In the genomic region with DNA sequence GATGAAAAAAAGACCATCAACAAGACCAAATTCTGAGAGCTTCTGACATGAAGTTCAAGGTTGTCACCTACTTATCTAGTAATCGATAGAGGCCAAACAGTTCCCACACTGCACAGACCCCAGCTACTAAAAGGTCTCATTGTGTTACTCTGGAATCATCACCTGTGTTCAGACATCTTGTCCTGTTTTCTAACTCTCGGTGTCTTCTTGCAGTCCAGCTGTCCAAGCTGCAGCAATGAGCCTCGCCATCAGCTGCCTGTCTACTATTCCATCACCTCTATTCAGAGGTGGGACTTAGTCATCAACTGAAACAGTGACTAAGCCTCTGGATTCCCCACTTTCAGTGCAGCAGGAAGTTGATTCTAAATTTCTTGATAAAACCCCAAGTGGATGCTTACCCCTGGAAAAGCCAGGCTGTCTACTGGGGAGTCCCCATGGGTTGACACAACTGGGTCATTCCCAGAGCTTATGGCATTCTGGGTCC, we compare ENCODE assay signal across 16 cellular contexts. TPM values are rescaled to one million over a fixed set of nuclear protein-coding genes. Genes with fewer than 3 reads are reported as not detected.
A peak's percentile ranks its signal among the peaks of the same experiment; 100 is the strongest.
DNase-seq lines count a peak whose midpoint lies in the region; ATAC-seq, FAIRE-seq and TF ChIP-seq lines count a peak whose summit lies in the region.
"Had no signal": no experiment of that assay in that cellular context is flagged by ENCODE, and none has a peak within 500 bp of the region (broad histone marks: within the 10 kb centered on the region; RNA-seq: fewer than 3 reads in every experiment).

No MANE protein-coding gene starts in this region.

- FAIRE-seq in GM12892 (lab: Jason Lieb, UNC): no peak
- FAIRE-seq: A204.1, D721Med, H1 had no signal

- H3K9me3 ChIP-seq in SK-N-SH: no peaks in the 10 kb centered on the region
- no peaks in the 10 kb centered on the region for H3K9me3 ChIP-seq in liver (ENCODE audit: control insufficient read depth in 4 of 4, low read length in 3 of 4)

- H2AFZ ChIP-seq in SK-N-SH (ENCODE audit: low read depth): no peak overlapping the region

- H3K36me3 ChIP-seq in SK-N-SH (replicated peaks in 1 of 2; ENCODE audit: control insufficient read depth in 1 of 2, insufficient read depth in 2 of 2, low read length in 1 of 2) (no peaks in the 10 kb centered on the region), liver (ENCODE audit: control insufficient read depth in 4 of 4, insufficient read depth in 3 of 4, low read depth in 1 of 4, low read length in 3 of 4) (peaks cover 2 to 7% (median 3%) of the 10 kb centered on the region in 4 donors)

- DNase-seq in SK-N-SH: no peak
- DNase-seq in HFFc6: peak; percentile 33
- no peak for DNase-seq in left lobe of liver (ENCODE audit: low spot score)
- DNase-seq in HT-29 (ENCODE audit: low spot score): no peak
- no peak for DNase-seq in GM12892 (ENCODE audit: insufficient read length)
- DNase-seq: aorta, endodermal cell, NCI-H187 treated with DMSO at 0.1 percent for 48 hours had no signal

- POLR2A ChIA-PET in SK-N-SH (lab: Yijun Ruan, JAX): no interaction called here

- no peaks in the 10 kb centered on the region for H3K27me3 ChIP-seq in SK-N-SH (ENCODE audit: insufficient read depth)
- no peaks in the 10 kb centered on the region for H3K27me3 ChIP-seq in liver (ENCODE audit: control insufficient read depth in 4 of 4, insufficient read depth in 4 of 4, low read length in 3 of 4)

- TF ChIP-seq POLR2A in GM12892 (IDR thresholded peaks at IDR 0.05; ENCODE audit: low read depth, low read length): no peak

- no peak overlapping the region for H3K9ac ChIP-seq in SK-N-SH
- no peak overlapping the region for H3K9ac ChIP-seq in liver (ENCODE audit: low read depth in 1 of 2, low read length in 2 of 2)

- no peak for ATAC-seq in SK-N-SH treated with all-trans-retinoic acid at 6 μM for 48 hours
- ATAC-seq in activated T-helper 17 cell treated with anti-CD3 and anti-CD28 coated beads, Interleukin-2, amount 50 U/mL, for 72 hours (replicated peaks): peak; percentile 92
- ATAC-seq in left lobe of liver: no peak

- CTCF ChIA-PET in SK-N-SH (lab: Yijun Ruan, JAX): no interaction called here

- H4K20me1 ChIP-seq in SK-N-SH (ENCODE audit: insufficient read depth): no peaks in the 10 kb centered on the region

- H3K27ac ChIP-seq in SK-N-SH (ENCODE audit: low read depth in 2 of 2, low read length in 1 of 2): no peak overlapping the region
- peak overlapping the region; percentile 15 to 19 for H3K27ac ChIP-seq in liver (ENCODE audit: low read depth in 1 of 2, low read length in 2 of 2)

- H3K4me3 ChIP-seq in SK-N-SH (ENCODE audit: low read depth in 2 of 2, low read length in 1 of 2): no peak overlapping the region
- H3K4me3 ChIP-seq in liver (ENCODE audit: low read depth in 1 of 3, low read length in 3 of 3): no peak overlapping the region

- no peak for TF ChIP-seq RAD21 in SK-N-SH (IDR thresholded peaks at IDR 0.05; ENCODE audit: low read length)
- no peak for TF ChIP-seq RAD21 in liver (IDR thresholded peaks at IDR 0.05)

- peaks cover 7% of the 10 kb centered on the region for H3K27me3 Mint-ChIP-seq in HFFc6 (ENCODE audit: insufficient read depth)
- peaks cover 25% of the 10 kb centered on the region for H3K27me3 Mint-ChIP-seq in activated T-helper 17 cell treated with anti-CD3 and anti-CD28 coated beads, Interleukin-2, amount 50 U/mL, for 72 hours

- no peak overlapping the region for H3K27ac Mint-ChIP-seq in HFFc6
- H3K27ac Mint-ChIP-seq in activated T-helper 17 cell treated with anti-CD3 and anti-CD28 coated beads, Interleukin-2, amount 50 U/mL, for 72 hours: peak overlapping the region; percentile 9
- H3K27ac Mint-ChIP-seq: endodermal cell had no signal

- WGBS in SK-N-SH (ENCODE audit: low lambda C conversion rate): 66% methylated on average over 3 of the region's 3 CpGs
- WGBS in liver: 66% methylated on average over 3 of the region's 3 CpGs

- H3K4me3 Mint-ChIP-seq in HFFc6: no peak overlapping the region
- no peak overlapping the region for H3K4me3 Mint-ChIP-seq in activated T-helper 17 cell treated with anti-CD3 and anti-CD28 coated beads, Interleukin-2, amount 50 U/mL, for 72 hours
- H3K4me3 Mint-ChIP-seq: endodermal cell had no signal

- H3K36me3 Mint-ChIP-seq in HFFc6 (ENCODE audit: low read depth): no peaks in the 10 kb centered on the region
- H3K36me3 Mint-ChIP-seq in activated T-helper 17 cell treated with anti-CD3 and anti-CD28 coated beads, Interleukin-2, amount 50 U/mL, for 72 hours (ENCODE audit: low read depth): no peaks in the 10 kb centered on the region

- peaks cover 60% of the 10 kb centered on the region for H3K4me1 Mint-ChIP-seq in HFFc6 (ENCODE audit: low read depth)
- peaks cover 9% of the 10 kb centered on the region for H3K4me1 Mint-ChIP-seq in activated T-helper 17 cell treated with anti-CD3 and anti-CD28 coated beads, Interleukin-2, amount 50 U/mL, for 72 hours

- no peaks in the 10 kb centered on the region for H3K79me2 ChIP-seq in SK-N-SH (ENCODE audit: insufficient read depth)

- no peak for TF ChIP-seq EP300 in SK-N-SH (IDR thresholded peaks at IDR 0.05; ENCODE audit: borderline replicate concordance in 1 of 2, low read depth in 1 of 2, low read length in 1 of 2)

- no peaks in the 10 kb centered on the region for H3F3A ChIP-seq in SK-N-SH (replicated peaks; ENCODE audit: insufficient read depth)

- H3K4me2 ChIP-seq in SK-N-SH: no peak overlapping the region; the same call in 1 of the 2 replicates

- no peaks in the 10 kb centered on the region; a peak in 1 of 4 replicates for H3K4me1 ChIP-seq in SK-N-SH (ENCODE audit: control insufficient read depth in 1 of 2, insufficient read depth in 2 of 2, low read depth in 1 of 2, low read length in 1 of 2)
- H3K4me1 ChIP-seq in liver (ENCODE audit: control insufficient read depth in 4 of 4, insufficient read depth in 4 of 4, low read length in 3 of 4): peaks cover 0 to 19% (median 8%) of the 10 kb centered on the region in 4 donors

- TF ChIP-seq CTCF in SK-N-SH (IDR thresholded peaks at IDR 0.05): no peak
- no peak for TF ChIP-seq CTCF in HFFc6 (IDR thresholded peaks at IDR 0.05)
- no peak for TF ChIP-seq CTCF in liver (IDR thresholded peaks at IDR 0.05; ENCODE audit: low read depth, low read length, missing input control)

- no peaks in the 10 kb centered on the region for H3K9me2 ChIP-seq in SK-N-SH

- no peaks in the 10 kb centered on the region; the same call in 1 of the 2 replicates for H3K9me3 Mint-ChIP-seq in HFFc6
- H3K9me3 Mint-ChIP-seq in activated T-helper 17 cell treated with anti-CD3 and anti-CD28 coated beads, Interleukin-2, amount 50 U/mL, for 72 hours: no peaks in the 10 kb centered on the region

TF ChIP-seq in SK-N-SH, 30 proteins besides CTCF, POLR2A, EP300 and RAD21:
- TF ChIP-seq GABPA (IDR thresholded peaks at IDR 0.05; ENCODE audit: low read depth): no peak
- 0 out of 2 replicates have a peak, but pooled peaks have one; percentile 7 for TF ChIP-seq JUND (IDR thresholded peaks at IDR 0.05)

TF ChIP-seq in SK-N-SH treated with all-trans-retinoic acid at 6 μM for 48 hours, 23 proteins besides CTCF, POLR2A, EP300 and RAD21:
- TF ChIP-seq TCF4 (CRISPR knock-in tag; IDR thresholded peaks at IDR 0.05; ENCODE audit: borderline replicate concordance): no peak
- TF ChIP-seq CSDC2 (CRISPR knock-in tag; IDR thresholded peaks at IDR 0.05): no peak

TF ChIP-seq in liver, 16 proteins besides CTCF, POLR2A, EP300 and RAD21:
- TF ChIP-seq RXRA (IDR thresholded peaks at IDR 0.05) (peak in 1 of 2 donors; percentile 16), NR2F2 (IDR thresholded peaks at IDR 0.05) (peak; percentile 86), FOXA1 (IDR thresholded peaks at IDR 0.05) (no peak), HNF4G (IDR thresholded peaks at IDR 0.05) (no peak), HNF4A (conservative IDR thresholded peaks at IDR 0.05) (peak in 1 of 2 donors; percentile 14), JUND (IDR thresholded peaks at IDR 0.05) (no peak), YY1 (IDR thresholded peaks at IDR 0.05) (no peak)

RNA-seq across cellular contexts. Expression of a gene that starts 46.7 kb away (rescaled TPM):
- polyA plus RNA-seq in SK-N-SH (2012; rRNA removed): not detected in 2 replicates
- polyA plus RNA-seq in SK-N-SH (2012; cell fraction: cytosol; rRNA removed): not detected in 2 replicates
- not detected in 2 replicates for polyA plus RNA-seq in SK-N-SH (2012; cell fraction: nucleus; rRNA removed)
- not detected for total RNA-seq in HFFc6 (2021; fragmentation: NEBNext Ultra II Directional; extraction: Animal tissue kit (Norgen Biotek cat#: 25700))
- under 1 TPM in 1 of 2 donors, not detected in 1; 0.50 TPM for total RNA-seq in activated T-helper 17 cell treated with anti-CD3 and anti-CD28 coated beads, Interleukin-2, amount 50 U/mL, for 72 hours
- 1 to 10 TPM; 1.6 to 3.8 TPM for total RNA-seq in liver
- 1 to 10 TPM; 5.2 to 5.7 TPM for polyA plus RNA-seq in liver
- total RNA-seq in left lobe of liver: 8.4 TPM
- total RNA-seq in HT-29 (2014; rRNA removed; shearing (Covaris generic)): 66.0 and 91.4 TPM in 2 replicates
- polyA plus RNA-seq in GM12892 (2012; ENCODE audit: missing spikeins): 2.7 TPM
- total RNA-seq: aorta, lung microvascular endothelial cell, omental fat pad had no signal

RNA-seq across cellular contexts. Expression of a gene that starts 54.9 kb away (rescaled TPM):
- polyA plus RNA-seq in SK-N-SH (2012; rRNA removed) (7.3 and 9.5 TPM in 2 replicates), liver (1 to 10 TPM; 4.6 to 9.4 TPM)
- polyA plus RNA-seq in SK-N-SH (2012; cell fraction: cytosol; rRNA removed): 7.8 and 9.5 TPM in 2 replicates
- 8.8 and 20.1 TPM in 2 replicates for polyA plus RNA-seq in SK-N-SH (2012; cell fraction: nucleus; rRNA removed)
- total RNA-seq in HFFc6 (2021; fragmentation: NEBNext Ultra II Directional; extraction: Animal tissue kit (Norgen Biotek cat#: 25700)): 10 to 100 TPM; 22.4 to 29.8 (median 26.8) TPM
- 10 to 100 TPM; 24.4 to 37.8 TPM for total RNA-seq in activated T-helper 17 cell treated with anti-CD3 and anti-CD28 coated beads, Interleukin-2, amount 50 U/mL, for 72 hours
- total RNA-seq in liver (10 to 100 TPM; 13.9 to 14.1 TPM), left lobe of liver (10.1 TPM)
- total RNA-seq in HT-29 (2014; rRNA removed; shearing (Covaris generic)): 15.5 and 17.6 TPM in 2 replicates
- polyA plus RNA-seq in GM12892 (2012; ENCODE audit: missing spikeins): 17.6 TPM

Comparison
In these comparisons a context has a peak if more than half of its experiments do, and no peak if none do; other contexts are left out.
1. H3K27ac ChIP-seq: peak in liver (2 of 2); none in SK-N-SH (0 of 2).